In the genomic region with DNA sequence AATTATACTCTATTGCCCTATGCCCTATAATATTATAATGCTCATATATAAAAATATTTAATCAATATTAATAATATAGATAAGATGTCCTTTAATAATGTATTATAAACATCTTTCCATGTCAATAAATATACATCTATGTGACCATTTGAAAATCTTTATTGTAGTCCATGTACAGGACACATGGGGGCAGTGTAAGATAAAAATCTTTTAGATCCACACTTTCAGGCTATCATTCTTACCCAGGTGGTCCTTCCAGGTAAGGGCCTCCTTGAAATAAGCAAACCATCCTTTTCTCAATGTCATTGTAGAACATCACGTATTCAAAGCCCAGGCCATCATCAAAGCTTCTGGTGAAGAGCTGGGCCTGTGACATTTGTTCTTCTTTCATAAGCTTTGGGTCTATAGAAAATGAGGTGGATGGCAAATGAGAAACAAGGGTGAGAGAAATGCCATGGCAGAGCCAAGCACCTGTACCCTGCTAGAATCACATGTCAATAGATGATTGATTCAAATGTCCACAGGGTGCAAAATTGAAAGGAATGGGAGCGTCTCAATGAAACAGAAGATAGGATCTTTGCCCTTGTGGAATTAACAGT, we compare ENCODE assay signal across 1 cellular context.
TF ChIP-seq lines count a peak whose summit lies in the region.

No MANE protein-coding gene starts in this region.

TF ChIP-seq in WTC11, 78 proteins besides CTCF, POLR2A, EP300 and RAD21 (continued from another document):
- no peak for TF ChIP-seq ATF2 (CRISPR knock-in tag; IDR thresholded peaks at IDR 0.05; ENCODE audit: borderline replicate concordance, low read depth)
- no peak for TF ChIP-seq ZNF512 (CRISPR knock-in tag; IDR thresholded peaks at IDR 0.05; ENCODE audit: borderline replicate concordance)
- no peak for TF ChIP-seq ZNF232 (CRISPR knock-in tag; IDR thresholded peaks at IDR 0.05)
